ENCODE assay signal across 12 cellular contexts in genomic region chr10:53403688-53404087, GRCh38.
A peak's percentile ranks its signal among the peaks of the same experiment; 100 is the strongest.
DNase-seq lines count a peak whose midpoint lies in the region; ATAC-seq and TF ChIP-seq lines count a peak whose summit lies in the region.
"Had no signal": no experiment of that assay in that cellular context is flagged by ENCODE, and none has a peak within 500 bp of the region (broad histone marks: within the 10 kb centered on the region; RNA-seq: fewer than 3 reads in every experiment).

No MANE protein-coding gene starts in this region.

- H3K9me3 ChIP-seq in RWPE2 (ENCODE audit: severe bottlenecking) (no peaks in the 10 kb centered on the region), gastroesophageal sphincter (no peaks in the 10 kb centered on the region)
- H3K9me3 ChIP-seq: neutrophil had no signal

- H3K4me3 ChIP-seq in RWPE2 (ENCODE audit: severe bottlenecking): no peak overlapping the region
- no peak overlapping the region for H3K4me3 ChIP-seq in gastroesophageal sphincter
- H3K4me3 ChIP-seq: K562 had no signal

- no peaks in the 10 kb centered on the region for H3K4me1 Mint-ChIP-seq in immature natural killer cell

- no peak for TF ChIP-seq POLR2A in gastroesophageal sphincter (IDR thresholded peaks at IDR 0.05)

- peaks cover 6 to 45% (median 18%) of the 10 kb centered on the region in 6 donors for H3K9me3 Mint-ChIP-seq in immature natural killer cell

- no peak overlapping the region for H3K4me3 Mint-ChIP-seq in immature natural killer cell
- H3K4me3 Mint-ChIP-seq: activated CD8-positive, alpha-beta T cell treated with anti-CD3 and anti-CD28 coated beads for 36 hours had no signal

- no peak overlapping the region for H3K27ac ChIP-seq in RWPE2 (ENCODE audit: poor library complexity, severe bottlenecking)
- H3K27ac ChIP-seq in gastroesophageal sphincter: no peak overlapping the region
- no peak overlapping the region for H3K27ac ChIP-seq in caudate nucleus (ENCODE audit: low read depth, low read length)
- H3K27ac ChIP-seq: neutrophil had no signal

- DNase-seq in DMS53 treated with DMSO at 0.1 percent for 48 hours (lab: John Stamatoyannopoulos, UW; ENCODE audit: unreplicated experiment) (peak; percentile 44), RWPE2 (ENCODE audit: low spot score) (no peak), posterior cingulate gyrus (peak in 8 of 10 donors; percentile 12 to 92 (median 66)), immature natural killer cell (no peak), caudate nucleus (lab: John Stamatoyannopoulos, UW) (no peak), GF-D8 (lab: John Stamatoyannopoulos, UW) (no peak)
- DNase-seq: activated CD8-positive, alpha-beta T cell treated with anti-CD3 and anti-CD28 coated beads for 36 hours had no signal

- H3K36me3 ChIP-seq in RWPE2 (ENCODE audit: low read depth) (no peaks in the 10 kb centered on the region), gastroesophageal sphincter (no peaks in the 10 kb centered on the region)
- H3K36me3 ChIP-seq: neutrophil had no signal

- ATAC-seq in RWPE2 (ENCODE audit: low read depth): peak; percentile 54
- ATAC-seq in gastroesophageal sphincter: peak; percentile 68
- no peak for ATAC-seq in HG02852 (IDR thresholded peaks at IDR 0.05; ENCODE audit: unreplicated experiment)
- ATAC-seq: activated CD8-positive, alpha-beta T cell treated with anti-CD3 and anti-CD28 coated beads for 36 hours; K562; Panc1 had no signal

- intact Hi-C loops in posterior cingulate gyrus (cut with DNase I): no loop called here

- peaks cover 0 to 3% (median 3%) of the 10 kb centered on the region in 3 donors for H3K27me3 Mint-ChIP-seq in immature natural killer cell (ENCODE audit: low read depth in 3 of 3)
- H3K27me3 Mint-ChIP-seq: activated CD8-positive, alpha-beta T cell treated with anti-CD3 and anti-CD28 coated beads for 36 hours had no signal

- H3K4me1 ChIP-seq in RWPE2 (ENCODE audit: insufficient read depth, poor library complexity, severe bottlenecking) (no peaks in the 10 kb centered on the region), gastroesophageal sphincter (no peaks in the 10 kb centered on the region)

- WGBS in gastroesophageal sphincter (ENCODE audit: low coverage in 1 of 2), 2 donors: 0% methylated on average over 2 of the region's 4 CpGs; no CpG with 5 or more reads in 1 of the 2 donors

- peaks cover 0 to 4% (median 0%) of the 10 kb centered on the region in 3 donors for H3K36me3 Mint-ChIP-seq in immature natural killer cell

- no peak overlapping the region for H3K27ac Mint-ChIP-seq in immature natural killer cell
- H3K27ac Mint-ChIP-seq: activated CD8-positive, alpha-beta T cell treated with anti-CD3 and anti-CD28 coated beads for 36 hours had no signal

- no peaks in the 10 kb centered on the region for H3K27me3 ChIP-seq in RWPE2 (ENCODE audit: insufficient read depth, poor library complexity, severe bottlenecking)
- no peaks in the 10 kb centered on the region for H3K27me3 ChIP-seq in gastroesophageal sphincter
- H3K27me3 ChIP-seq: neutrophil had no signal

- no peak for TF ChIP-seq EP300 in gastroesophageal sphincter (IDR thresholded peaks at IDR 0.05)

- TF ChIP-seq CTCF in RWPE2 (IDR thresholded peaks at IDR 0.05; ENCODE audit: poor library complexity, severe bottlenecking) (no peak), gastroesophageal sphincter (IDR thresholded peaks at IDR 0.05) (no peak)

Comparison
In these comparisons a context has a peak if more than half of its experiments do, and no peak if none do; other contexts are left out.
1. DNase-seq: peak in DMS53 treated with DMSO at 0.1 percent for 48 hours (single experiment) and posterior cingulate gyrus (8 of 10); none in RWPE2 (single experiment), immature natural killer cell (0 of 3), caudate nucleus (0 of 61) and GF-D8 (single experiment).